Comparison of ENCODE assay signal across 1 cellular context in the genomic region with DNA sequence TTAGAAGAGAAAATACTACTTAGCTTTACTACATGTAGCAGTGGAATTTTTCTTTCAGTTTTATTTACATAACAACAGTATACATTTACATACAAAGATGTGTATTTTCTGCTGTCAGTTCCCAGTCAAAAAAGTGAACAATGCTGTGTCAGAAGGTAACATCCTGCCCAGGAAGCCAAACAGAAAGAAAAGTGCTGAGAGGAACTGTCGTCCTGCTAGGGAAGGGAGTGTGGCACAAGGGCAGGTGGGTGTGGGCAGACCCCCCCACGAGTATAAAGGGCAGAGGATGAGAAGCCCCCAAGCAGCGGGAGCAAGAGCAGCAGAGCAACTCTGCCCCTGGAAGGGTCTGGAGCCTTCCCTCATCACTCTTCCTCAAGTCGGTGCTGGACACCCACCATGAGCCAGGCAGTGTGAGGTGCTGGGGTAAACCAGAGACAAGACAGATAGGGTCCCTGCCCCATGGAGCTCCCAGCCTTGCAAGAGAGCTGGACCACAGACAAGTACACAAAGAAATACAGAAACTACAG.
TF ChIP-seq lines count a peak whose summit lies in the region.

No MANE protein-coding gene starts in this region.

TF ChIP-seq in H1, 55 proteins besides CTCF, POLR2A, EP300 and RAD21:
- no peak for TF ChIP-seq CBX5 (IDR thresholded peaks at IDR 0.05; ENCODE audit: low read depth, low read length)
- TF ChIP-seq SP2 (IDR thresholded peaks at IDR 0.05; ENCODE audit: low read length): no peak
- TF ChIP-seq, protein P1, sequence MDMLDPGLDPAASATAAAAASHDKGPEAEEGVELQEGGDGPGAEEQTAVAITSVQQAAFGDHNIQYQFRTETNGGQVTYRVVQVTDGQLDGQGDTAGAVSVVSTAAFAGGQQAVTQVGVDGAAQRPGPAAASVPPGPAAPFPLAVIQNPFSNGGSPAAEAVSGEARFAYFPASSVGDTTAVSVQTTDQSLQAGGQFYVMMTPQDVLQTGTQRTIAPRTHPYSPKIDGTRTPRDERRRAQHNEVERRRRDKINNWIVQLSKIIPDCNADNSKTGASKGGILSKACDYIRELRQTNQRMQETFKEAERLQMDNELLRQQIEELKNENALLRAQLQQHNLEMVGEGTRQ (IDR thresholded peaks at IDR 0.05; ENCODE audit: low read length): no peak
- TF ChIP-seq SIN3A (conservative IDR thresholded peaks at IDR 0.05 in 1 of 2, IDR thresholded peaks at IDR 0.05 in 1 of 2; ENCODE audit: low read depth in 1 of 2, low read length in 2 of 2): no peak
TF ChIP-seq in H1: peak in this region for 0.
